Comparison of ENCODE assay signal across 14 cellular contexts in genomic region chrX:103734125-103734760, GRCh38. TPM values are rescaled to one million over a fixed set of nuclear protein-coding genes. Genes with fewer than 3 reads are reported as not detected.
DNase-seq lines count a peak whose midpoint lies in the region; ATAC-seq and TF ChIP-seq lines count a peak whose summit lies in the region.
"Had no signal": no experiment of that assay in that cellular context is flagged by ENCODE, and none has a peak within 500 bp of the region (broad histone marks: within the 10 kb centered on the region; RNA-seq: fewer than 3 reads in every experiment).

No MANE protein-coding gene starts in this region.

- intact Hi-C loops in esophagus squamous epithelium (cut with DNase I) = no loop called here

- no peak for TF ChIP-seq POLR2A in esophagus squamous epithelium (IDR thresholded peaks at IDR 0.05)

- H3K4me1 ChIP-seq in RWPE2 (ENCODE audit: insufficient read depth, poor library complexity, severe bottlenecking) (peaks cover 25% of the 10 kb centered on the region), esophagus squamous epithelium (peaks cover 0 to 11% (median 0%) of the 10 kb centered on the region in 3 donors)
- H3K4me1 ChIP-seq: gastroesophageal sphincter had no signal

- H3K4me3 ChIP-seq in AG10803 (ENCODE audit: low read length) (no peak overlapping the region), RWPE2 (ENCODE audit: severe bottlenecking) (no peak overlapping the region), esophagus squamous epithelium (no peak overlapping the region)
- H3K4me3 ChIP-seq: dorsolateral prefrontal cortex, gastroesophageal sphincter, mucosa of descending colon had no signal

- peak overlapping the region; percentile 24 for H3K27ac ChIP-seq in RWPE2 (ENCODE audit: poor library complexity, severe bottlenecking)
- H3K27ac ChIP-seq in esophagus squamous epithelium = no peak overlapping the region
- H3K27ac ChIP-seq: dorsolateral prefrontal cortex, gastroesophageal sphincter had no signal

- no peaks in the 10 kb centered on the region for H3K9me3 ChIP-seq in RWPE2 (ENCODE audit: severe bottlenecking)
- H3K9me3 ChIP-seq in esophagus squamous epithelium = no peaks in the 10 kb centered on the region
- H3K9me3 ChIP-seq: gastroesophageal sphincter, mucosa of descending colon had no signal

- 43 to 44% methylated on average over 3 to 4 of the region's 4 CpGs for WGBS in esophagus squamous epithelium, 2 donors

- no peaks in the 10 kb centered on the region for H3K36me3 ChIP-seq in RWPE2 (ENCODE audit: low read depth)
- H3K36me3 ChIP-seq in esophagus squamous epithelium = no peaks in the 10 kb centered on the region
- H3K36me3 ChIP-seq: gastroesophageal sphincter had no signal

- peak; percentile 15 for DNase-seq in AG10803 (ENCODE audit: low read depth)
- peak; percentile 46 for DNase-seq in DMS79 treated with DMSO at 0.1 percent for 48 hours (lab: John Stamatoyannopoulos, UW)
- no peak for DNase-seq in RWPE2 (ENCODE audit: low spot score)
- DNase-seq in fibroblast of peridontal ligament (ENCODE audit: extremely low read depth) = peak; percentile 2
- DNase-seq in iPS-NIHi7 (ENCODE audit: extremely low spot score) = no peak
- DNase-seq in esophagus squamous epithelium (lab: John Stamatoyannopoulos, UW) = no peak
- no peak for DNase-seq in activated effector memory CD4-positive, alpha-beta T cell treated with anti-CD3 and anti-CD28 coated beads, Interleukin-2, amount 50 U/mL, for 16 hours
- DNase-seq: C1 segment of cervical spinal cord; dorsolateral prefrontal cortex; mucosa of descending colon; NCI-H526; Right ventricle myocardium superior; stimulated activated naive CD4-positive, alpha-beta T cell treated with Interleukin-2 at 50 U/mL for 16 hours had no signal

- no peak for TF ChIP-seq CTCF in AG10803 (conservative IDR thresholded peaks at IDR 0.05; ENCODE audit: low read length)
- no peak for TF ChIP-seq CTCF in RWPE2 (IDR thresholded peaks at IDR 0.05; ENCODE audit: poor library complexity, severe bottlenecking)
- TF ChIP-seq CTCF in esophagus squamous epithelium (IDR thresholded peaks at IDR 0.05) = no peak

- H3K27me3 ChIP-seq in RWPE2 (ENCODE audit: insufficient read depth, poor library complexity, severe bottlenecking) (no peaks in the 10 kb centered on the region), esophagus squamous epithelium (no peaks in the 10 kb centered on the region)
- H3K27me3 ChIP-seq: gastroesophageal sphincter had no signal

- ATAC-seq in RWPE2 (ENCODE audit: low read depth) = peak; percentile 27; the same call in 1 of the 3 replicates
- ATAC-seq: gastroesophageal sphincter, mucosa of descending colon had no signal

RNA-seq across cellular contexts. Expression of gene TMEM31, which starts 23.5 kb away (rescaled TPM):
- not detected for total RNA-seq in esophagus squamous epithelium
- total RNA-seq: gastroesophageal sphincter, Right ventricle myocardium superior had no signal

RNA-seq across cellular contexts. Expression of gene PLP1, which starts 42.4 kb away (rescaled TPM):
- 1 to 10 TPM in 2 of 4 donors, under 1 TPM in 2; 0.19 to 6.2 (median 3.1) TPM for total RNA-seq in esophagus squamous epithelium

RNA-seq across cellular contexts. Expression of gene MORF4L2, which starts 47.7 kb away (rescaled TPM):
- 100 to 1,000 TPM; 189 to 240 (median 235) TPM for total RNA-seq in esophagus squamous epithelium

Comparison
In these comparisons a context has a peak if more than half of its experiments do, and no peak if none do; other contexts are left out.
1. DNase-seq: peak in AG10803 (single experiment), DMS79 treated with DMSO at 0.1 percent for 48 hours (single experiment) and fibroblast of peridontal ligament (single experiment); none in RWPE2 (single experiment), iPS-NIHi7 (single experiment), esophagus squamous epithelium (single experiment) and activated effector memory CD4-positive, alpha-beta T cell treated with anti-CD3 and anti-CD28 coated beads, Interleukin-2, amount 50 U/mL, for 16 hours (single experiment).